ENCODE assay signal across 8 cellular contexts in genomic region chr12:124994435-124994975, GRCh38. TPM values are rescaled to one million over a fixed set of nuclear protein-coding genes. Genes with fewer than 3 reads are reported as not detected.
A peak's percentile ranks its signal among the peaks of the same experiment; 100 is the strongest.
DNase-seq lines count a peak whose midpoint lies in the region; ATAC-seq and TF ChIP-seq lines count a peak whose summit lies in the region.

No MANE protein-coding gene starts in this region.

- DNase-seq in heart left ventricle (peak in 1 of 5 donors; percentile 25), cardiac septum (ENCODE audit: low spot score) (no peak), KBM-7 (peak; percentile 92), amniotic stem cell (lab: John Stamatoyannopoulos, UW) (no peak), HuH-7 (ENCODE audit: low spot score) (no peak)
- peak in 1 of 2 donors; percentile 11 for DNase-seq in activated T-cell treated with anti-CD3 and anti-CD28 coated beads, Interleukin-2, amount 50 U/mL, for 72 hours
- DNase-seq in stimulated activated naive B cell treated with anti-CD40 and anti-IgM and Interleukin-4, amounts not matched to agents 10 μg/mL and 1 μg/mL and 100 μg/mL, for 72 hours = peak; percentile 67

- H3K4me3 Mint-ChIP-seq in activated T-cell treated with anti-CD3 and anti-CD28 coated beads, Interleukin-2, amount 50 U/mL, for 72 hours = peak overlapping the region; percentile 85 to 95
- peak overlapping the region; percentile 95 to 96 for H3K4me3 Mint-ChIP-seq in stimulated activated naive B cell treated with anti-CD40 and anti-IgM and Interleukin-4, amounts not matched to agents 10 μg/mL and 1 μg/mL and 100 μg/mL, for 72 hours

- H3K27ac ChIP-seq in heart left ventricle (peak overlapping the region in 1 of 12 donors; percentile 44), iPS-20b (ENCODE audit: low read length) (no peak overlapping the region)

- TF ChIP-seq CTCF in heart left ventricle (IDR thresholded peaks at IDR 0.05) = no peak

- no peaks in the 10 kb centered on the region for H3K36me3 ChIP-seq in heart left ventricle
- no peaks in the 10 kb centered on the region for H3K36me3 ChIP-seq in iPS-20b (ENCODE audit: insufficient read depth, low read depth, low read length)

- no peaks in the 10 kb centered on the region for H3K9me3 ChIP-seq in heart left ventricle
- no peaks in the 10 kb centered on the region for H3K9me3 ChIP-seq in iPS-20b (ENCODE audit: insufficient read depth, low read depth, low read length)

- no peaks in the 10 kb centered on the region for H3K9me3 Mint-ChIP-seq in activated T-cell treated with anti-CD3 and anti-CD28 coated beads, Interleukin-2, amount 50 U/mL, for 72 hours
- no peaks in the 10 kb centered on the region for H3K9me3 Mint-ChIP-seq in stimulated activated naive B cell treated with anti-CD40 and anti-IgM and Interleukin-4, amounts not matched to agents 10 μg/mL and 1 μg/mL and 100 μg/mL, for 72 hours

- H3K27me3 ChIP-seq in heart left ventricle = no peaks in the 10 kb centered on the region
- H3K27me3 ChIP-seq in iPS-20b (ENCODE audit: insufficient read depth, low read length) = peaks cover 11% of the 10 kb centered on the region

- in situ Hi-C loops in KBM-7 (cut with MboI; ENCODE audit: low pct_unique_long_range_greater_than_20kb, low sequenced_read_pairs) = no loop called here

- 13 to 20% (median 16%) methylated on average over 14 to 15 of the region's 15 CpGs for WGBS in heart left ventricle, 4 donors

- peak overlapping the region; percentile 90 for H3K9ac ChIP-seq in iPS-20b (ENCODE audit: low read depth, low read length)

- H3K4me1 Mint-ChIP-seq in activated T-cell treated with anti-CD3 and anti-CD28 coated beads, Interleukin-2, amount 50 U/mL, for 72 hours (ENCODE audit: low read depth) = peaks cover 25% of the 10 kb centered on the region
- H3K4me1 Mint-ChIP-seq in stimulated activated naive B cell treated with anti-CD40 and anti-IgM and Interleukin-4, amounts not matched to agents 10 μg/mL and 1 μg/mL and 100 μg/mL, for 72 hours = peaks cover 30 to 59% of the 10 kb centered on the region in 2 donors

- peak overlapping the region; percentile 75 for H3K27ac Mint-ChIP-seq in activated T-cell treated with anti-CD3 and anti-CD28 coated beads, Interleukin-2, amount 50 U/mL, for 72 hours
- H3K27ac Mint-ChIP-seq in stimulated activated naive B cell treated with anti-CD40 and anti-IgM and Interleukin-4, amounts not matched to agents 10 μg/mL and 1 μg/mL and 100 μg/mL, for 72 hours = peak overlapping the region; percentile 93

- intact Hi-C loops in heart left ventricle (cut with DNase I) = loop anchor here in 1 of 10 donors (10.0 kb wide), 1 partner anchor 70 kb away; the partner anchor contains the start of gene AACS
- intact Hi-C loops in cardiac septum (cut with DNase I) = no loop called here

- H3K4me1 ChIP-seq in heart left ventricle (peaks cover 0 to 27% (median 12%) of the 10 kb centered on the region in 12 donors), iPS-20b (ENCODE audit: insufficient read depth, low read length) (peaks cover 10% of the 10 kb centered on the region; the same call in 1 of the 2 replicates)

- H3K4me3 ChIP-seq in heart left ventricle (peak overlapping the region; percentile 37 to 89 (median 61)), iPS-20b (ENCODE audit: low read length) (peak overlapping the region; percentile 91)

- no peak for TF ChIP-seq POLR2A in heart left ventricle (IDR thresholded peaks at IDR 0.05)

- H3K36me3 Mint-ChIP-seq in activated T-cell treated with anti-CD3 and anti-CD28 coated beads, Interleukin-2, amount 50 U/mL, for 72 hours (ENCODE audit: insufficient read depth in 2 of 2) = peaks cover 2 to 8% of the 10 kb centered on the region in 2 donors
- peaks cover 4 to 11% of the 10 kb centered on the region in 2 donors for H3K36me3 Mint-ChIP-seq in stimulated activated naive B cell treated with anti-CD40 and anti-IgM and Interleukin-4, amounts not matched to agents 10 μg/mL and 1 μg/mL and 100 μg/mL, for 72 hours

- no peaks in the 10 kb centered on the region for H3K27me3 Mint-ChIP-seq in activated T-cell treated with anti-CD3 and anti-CD28 coated beads, Interleukin-2, amount 50 U/mL, for 72 hours (ENCODE audit: low read depth)
- no peaks in the 10 kb centered on the region for H3K27me3 Mint-ChIP-seq in stimulated activated naive B cell treated with anti-CD40 and anti-IgM and Interleukin-4, amounts not matched to agents 10 μg/mL and 1 μg/mL and 100 μg/mL, for 72 hours

- ATAC-seq in heart left ventricle = peak in 2 of 4 donors; percentile 25 to 35
- ATAC-seq in activated T-cell treated with anti-CD3 and anti-CD28 coated beads, Interleukin-2, amount 50 U/mL, for 72 hours (replicated peaks in 1 of 2) = no peak
- ATAC-seq in stimulated activated naive B cell treated with anti-CD40 and anti-IgM and Interleukin-4, amounts not matched to agents 10 μg/mL and 1 μg/mL and 100 μg/mL, for 72 hours (replicated peaks) = peak; percentile 51 to 59

RNA-seq across cellular contexts. Expression of gene BRI3BP, which starts 1.1 kb away (rescaled TPM):
- total RNA-seq in heart left ventricle = 1 to 10 TPM; 2.0 to 5.3 (median 3.8) TPM
- polyA plus RNA-seq in heart left ventricle = 1 to 10 TPM; 1.1 to 3.5 TPM
- total RNA-seq in cardiac septum = 3.4 TPM
- 10 to 100 TPM; 16.7 to 23.0 TPM for total RNA-seq in activated T-cell treated with anti-CD3 and anti-CD28 coated beads, Interleukin-2, amount 50 U/mL, for 72 hours

RNA-seq across cellular contexts. Expression of gene DHX37, which starts 5.6 kb away (rescaled TPM):
- total RNA-seq in heart left ventricle = 10 to 100 TPM in 3 of 9 donors, 1 to 10 TPM in 6; 3.7 to 13.0 (median 7.1) TPM
- polyA plus RNA-seq in heart left ventricle = 10 to 100 TPM in 1 of 2 donors, 1 to 10 TPM in 1; 3.6 to 18.7 TPM
- 7.1 TPM for total RNA-seq in cardiac septum
- 10 to 100 TPM; 25.5 to 28.7 TPM for total RNA-seq in activated T-cell treated with anti-CD3 and anti-CD28 coated beads, Interleukin-2, amount 50 U/mL, for 72 hours

Comparison
In these comparisons a context has a peak if more than half of its experiments do, and no peak if none do; other contexts are left out.
1. ATAC-seq: peak in stimulated activated naive B cell treated with anti-CD40 and anti-IgM and Interleukin-4, amounts not matched to agents 10 μg/mL and 1 μg/mL and 100 μg/mL, for 72 hours (2 of 2); none in activated T-cell treated with anti-CD3 and anti-CD28 coated beads, Interleukin-2, amount 50 U/mL, for 72 hours (0 of 2).
2. DNase-seq: peak in KBM-7 (single experiment) and stimulated activated naive B cell treated with anti-CD40 and anti-IgM and Interleukin-4, amounts not matched to agents 10 μg/mL and 1 μg/mL and 100 μg/mL, for 72 hours (single experiment); none in cardiac septum (single experiment), amniotic stem cell (single experiment) and HuH-7 (single experiment).